Comparison of ENCODE assay signal across 29 cellular contexts in the genomic region with DNA sequence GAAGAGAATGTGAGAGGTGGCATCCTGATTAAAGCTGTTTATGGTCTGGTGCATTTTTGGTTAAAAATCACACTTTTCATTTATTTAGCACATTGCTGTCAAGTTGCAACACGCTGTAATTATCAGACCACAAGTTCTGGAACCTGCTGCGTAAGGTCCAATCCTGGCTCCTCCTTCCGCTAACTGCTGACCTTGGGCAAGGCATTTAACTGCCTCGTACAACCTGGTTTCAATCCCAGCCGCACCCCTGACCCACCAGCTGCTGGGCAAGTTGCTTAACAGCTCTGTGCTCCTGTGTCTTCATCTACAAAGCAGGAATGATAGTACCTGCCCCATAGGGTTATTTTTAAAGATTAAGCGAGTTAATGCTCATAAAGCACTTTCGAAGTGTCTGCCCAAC.
"Had no signal": no experiment of that assay in that cellular context is flagged by ENCODE, and none has a peak within 500 bp of the region (broad histone marks: within the 10 kb centered on the region; RNA-seq: fewer than 3 reads in every experiment).

No MANE protein-coding gene starts in this region.

- DNase-seq: Karpas-422, Kasumi-1, MG63, MM.1S, MV-4-11, NCI-H1048, NCI-H1105, NCI-H1105 treated with DMSO at 0.1 percent for 48 hours, NCI-H1417, NCI-H1417 treated with DMSO at 0.1 percent for 48 hours, NCI-H1436, NCI-H1436 treated with DMSO at 0.1 percent for 48 hours, NCI-H1694, NCI-H1694 treated with DMSO at 0.1 percent for 48 hours, NCI-H187, NCI-H187 treated with DMSO at 0.1 percent for 48 hours, NCI-H1930, NCI-H2029, NCI-H2029 treated with DMSO at 0.1 percent for 48 hours, NCI-H2081 treated with DMSO at 0.1 percent for 48 hours, NCI-H2107, NCI-H2171, NCI-H2171 treated with DMSO at 0.1 percent for 48 hours, NCI-H2227 treated with DMSO at 0.1 percent for 48 hours, NCI-H226, NCI-H446, NCI-H446 treated with DMSO at 0.1 percent for 48 hours, NCI-H510A, NCI-H510A treated with DMSO at 0.1 percent for 48 hours had no signal
